Comparison of ENCODE assay signal across 1 cellular context in the genomic region with DNA sequence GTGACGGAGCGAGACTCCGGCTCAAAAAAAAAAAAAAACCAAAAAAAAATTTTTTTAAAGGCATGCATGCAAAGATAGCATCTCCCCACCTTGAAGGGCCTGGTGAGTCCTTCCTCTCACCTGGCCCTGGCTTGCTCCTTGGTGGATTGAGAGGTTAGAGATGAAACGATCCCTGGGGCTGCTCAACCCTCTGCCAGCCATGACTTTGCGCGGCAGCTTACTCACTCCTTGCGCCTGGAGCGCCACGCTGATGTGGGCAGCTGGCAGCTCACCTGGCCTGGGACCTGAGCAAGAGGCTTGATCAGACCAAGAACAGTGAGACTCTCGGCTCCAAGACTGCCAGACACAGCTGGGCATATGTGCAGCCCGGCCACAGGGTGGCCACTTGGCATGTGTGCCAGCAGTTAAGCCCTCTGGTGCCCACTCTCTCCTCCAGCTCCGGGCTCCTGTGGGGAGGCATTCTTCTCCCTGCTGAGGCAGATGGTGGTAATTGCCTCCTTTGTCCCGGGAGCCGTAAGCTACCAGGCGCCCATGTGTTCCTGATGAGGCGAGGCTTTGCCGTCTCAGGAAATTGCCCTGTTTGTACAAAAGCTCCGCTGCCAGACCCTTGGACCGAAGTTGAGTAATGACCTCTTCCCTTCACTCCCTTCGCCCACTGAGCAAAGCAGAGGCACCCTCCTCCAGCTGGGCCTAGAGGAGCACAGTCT.
A peak's percentile ranks its signal among the peaks of the same experiment; 100 is the strongest.
TF ChIP-seq lines count a peak whose summit lies in the region.

No MANE protein-coding gene starts in this region.

TF ChIP-seq in HepG2, 621 proteins besides CTCF, POLR2A, EP300 and RAD21 (continued from another document and continues in another):
- TF ChIP-seq ZBTB40 (IDR thresholded peaks at IDR 0.05), result no peak
- TF ChIP-seq ZBTB40 (CRISPR knock-in tag; IDR thresholded peaks at IDR 0.05), result 0 out of 2 replicates have a peak, but pooled peaks have one; percentile 41
- peak; percentile 75 for TF ChIP-seq CEBPG (CRISPR knock-in tag; IDR thresholded peaks at IDR 0.05)
- TF ChIP-seq ISX (CRISPR knock-in tag; conservative IDR thresholded peaks at IDR 0.05), result no peak
- TF ChIP-seq TCF7 (IDR thresholded peaks at IDR 0.05; ENCODE audit: low read depth), result no peak
- no peak for TF ChIP-seq ZNF136 (CRISPR knock-in tag; IDR thresholded peaks at IDR 0.05; ENCODE audit: low read depth)
- TF ChIP-seq REXO4 (CRISPR knock-in tag; IDR thresholded peaks at IDR 0.05; ENCODE audit: borderline replicate concordance), result no peak
- TF ChIP-seq ZNF614 (CRISPR knock-in tag; IDR thresholded peaks at IDR 0.05; ENCODE audit: borderline replicate concordance), result no peak
- TF ChIP-seq PRMT3 (CRISPR knock-in tag; IDR thresholded peaks at IDR 0.05; ENCODE audit: borderline replicate concordance, low read depth), result no peak
- no peak for TF ChIP-seq TEAD2 (CRISPR knock-in tag; IDR thresholded peaks at IDR 0.05)
- no peak for TF ChIP-seq SP1 (IDR thresholded peaks at IDR 0.05)
- 0 out of 2 replicates have a peak, but pooled peaks have one; percentile 17 for TF ChIP-seq SP1 (CRISPR knock-in tag; IDR thresholded peaks at IDR 0.05)
- no peak for TF ChIP-seq SIN3A (IDR thresholded peaks at IDR 0.05; ENCODE audit: borderline replicate concordance, low read depth, low read length)
- no peak for TF ChIP-seq STAT5B (CRISPR knock-in tag; IDR thresholded peaks at IDR 0.05)
- TF ChIP-seq E2F2 (CRISPR knock-in tag; IDR thresholded peaks at IDR 0.05; ENCODE audit: borderline replicate concordance), result no peak
- 0 out of 2 replicates have a peak, but pooled peaks have one; percentile 65 for TF ChIP-seq MED1 (CRISPR knock-in tag; IDR thresholded peaks at IDR 0.05)
- no peak; the same call in 1 of the 2 replicates for TF ChIP-seq GMEB1 (CRISPR knock-in tag; IDR thresholded peaks at IDR 0.05; ENCODE audit: borderline replicate concordance)
- no peak for TF ChIP-seq RFXANK (CRISPR knock-in tag; IDR thresholded peaks at IDR 0.05)
- TF ChIP-seq ZNF207 (IDR thresholded peaks at IDR 0.05; ENCODE audit: borderline replicate concordance), result no peak
- TF ChIP-seq, protein P1, sequence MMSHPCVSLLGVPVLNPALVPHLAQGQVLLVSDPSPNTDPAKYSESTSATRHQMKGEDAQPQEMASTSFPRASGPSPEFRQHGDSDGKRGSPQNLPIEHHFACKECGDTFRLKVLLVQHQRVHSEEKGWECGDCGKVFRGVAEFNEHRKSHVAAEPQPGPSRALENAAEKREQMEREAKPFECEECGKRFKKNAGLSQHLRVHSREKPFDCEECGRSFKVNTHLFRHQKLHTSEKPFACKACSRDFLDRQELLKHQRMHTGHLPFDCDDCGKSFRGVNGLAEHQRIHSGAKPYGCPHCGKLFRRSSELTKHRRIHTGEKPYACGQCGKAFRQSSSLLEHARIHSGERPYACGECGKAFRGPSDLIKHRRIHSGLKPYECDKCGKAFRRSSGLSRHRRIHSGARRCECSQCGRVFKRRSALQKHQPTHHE (CRISPR knock-in tag; IDR thresholded peaks at IDR 0.05; ENCODE audit: borderline replicate concordance), result no peak
- no peak for TF ChIP-seq PHB2 (IDR thresholded peaks at IDR 0.05; ENCODE audit: partially characterized antibody)
- no peak for TF ChIP-seq ZNF101 (CRISPR knock-in tag; IDR thresholded peaks at IDR 0.05; ENCODE audit: borderline replicate concordance, low read depth)
- peak; percentile 67 for TF ChIP-seq HMG20A (CRISPR knock-in tag; IDR thresholded peaks at IDR 0.05; ENCODE audit: borderline replicate concordance)
- TF ChIP-seq MAF1 (CRISPR knock-in tag; IDR thresholded peaks at IDR 0.05; ENCODE audit: borderline replicate concordance), result no peak
- TF ChIP-seq CEBPB (IDR thresholded peaks at IDR 0.05; ENCODE audit: borderline replicate concordance, low read depth, low read length), result 0 out of 2 replicates have a peak, but pooled peaks have one; percentile 9
- TF ChIP-seq SKI (IDR thresholded peaks at IDR 0.05; ENCODE audit: partially characterized antibody), result no peak
- no peak for TF ChIP-seq ZNF484 (CRISPR knock-in tag; IDR thresholded peaks at IDR 0.05; ENCODE audit: borderline replicate concordance, low read depth)
- TF ChIP-seq YEATS4 (CRISPR knock-in tag; IDR thresholded peaks at IDR 0.05; ENCODE audit: borderline replicate concordance), result peak; percentile 48; the same call in 1 of the 2 replicates
- TF ChIP-seq RXRA (CRISPR knock-in tag; IDR thresholded peaks at IDR 0.05), result peak; percentile 60
- no peak for TF ChIP-seq HDAC6 (IDR thresholded peaks at IDR 0.05; ENCODE audit: low read depth, low read length)
- no peak for TF ChIP-seq ZNF512B (CRISPR knock-in tag; IDR thresholded peaks at IDR 0.05; ENCODE audit: borderline replicate concordance)
- TF ChIP-seq ZSCAN29 (CRISPR knock-in tag; conservative IDR thresholded peaks at IDR 0.05), result no peak
- TF ChIP-seq KDM4B (CRISPR knock-in tag; IDR thresholded peaks at IDR 0.05), result no peak
- no peak for TF ChIP-seq SMC3 (IDR thresholded peaks at IDR 0.05; ENCODE audit: low read length)
- TF ChIP-seq AGO2 (optimal IDR thresholded peaks at IDR 0.05; ENCODE audit: low read depth, low read length), result no peak
- TF ChIP-seq, protein P2, sequence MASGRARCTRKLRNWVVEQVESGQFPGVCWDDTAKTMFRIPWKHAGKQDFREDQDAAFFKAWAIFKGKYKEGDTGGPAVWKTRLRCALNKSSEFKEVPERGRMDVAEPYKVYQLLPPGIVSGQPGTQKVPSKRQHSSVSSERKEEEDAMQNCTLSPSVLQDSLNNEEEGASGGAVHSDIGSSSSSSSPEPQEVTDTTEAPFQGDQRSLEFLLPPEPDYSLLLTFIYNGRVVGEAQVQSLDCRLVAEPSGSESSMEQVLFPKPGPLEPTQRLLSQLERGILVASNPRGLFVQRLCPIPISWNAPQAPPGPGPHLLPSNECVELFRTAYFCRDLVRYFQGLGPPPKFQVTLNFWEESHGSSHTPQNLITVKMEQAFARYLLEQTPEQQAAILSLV (CRISPR knock-in tag; IDR thresholded peaks at IDR 0.05; ENCODE audit: borderline replicate concordance), result no peak; the same call in 1 of the 2 replicates
- TF ChIP-seq AHR (CRISPR knock-in tag; IDR thresholded peaks at IDR 0.05), result peak; percentile 51; the same call in 1 of the 2 replicates
- TF ChIP-seq ZNF512 (CRISPR knock-in tag; IDR thresholded peaks at IDR 0.05), result no peak
- TF ChIP-seq MZF1 (CRISPR knock-in tag; IDR thresholded peaks at IDR 0.05; ENCODE audit: borderline replicate concordance), result no peak
